ENCODE assay signal across 8 cellular contexts in genomic region chr14:85531594-85532391, GRCh38. TPM values are rescaled to one million over a fixed set of nuclear protein-coding genes. Genes with fewer than 3 reads are reported as not detected.
DNase-seq lines count a peak whose midpoint lies in the region; ATAC-seq and TF ChIP-seq lines count a peak whose summit lies in the region.

No MANE protein-coding gene starts in this region.

- no peaks in the 10 kb centered on the region for H3K4me1 ChIP-seq in naive thymus-derived CD4-positive, alpha-beta T cell (ENCODE audit: control insufficient read depth in 2 of 2, insufficient read depth in 2 of 2, low read length in 2 of 2)

- peak; percentile 7 for DNase-seq in HT1080 (ENCODE audit: low read depth)
- peak; percentile 75 for DNase-seq in fibroblast of the conjunctiva (ENCODE audit: low read depth)
- no peak for DNase-seq in naive thymus-derived CD4-positive, alpha-beta T cell
- DNase-seq in hepatic stellate cell (ENCODE audit: low spot score): no peak

- peak overlapping the region in 3 of 10 donors; percentile 29 to 60 (median 44) for H3K4me3 Mint-ChIP-seq in naive thymus-derived CD4-positive, alpha-beta T cell

- intact Hi-C loops in naive thymus-derived CD4-positive, alpha-beta T cell (cut with micrococcal nuclease): no loop called here

- H3K27ac Mint-ChIP-seq in naive thymus-derived CD4-positive, alpha-beta T cell: peak overlapping the region in 1 of 9 donors; percentile 68

- POLR2A ChIA-PET in naive thymus-derived CD4-positive, alpha-beta T cell (lab: Charles Lee): no interaction called here

- ATAC-seq in SK-N-SH treated with all-trans-retinoic acid at 6 μM for 48 hours: peak; percentile 47
- peak; percentile 48 for ATAC-seq in naive thymus-derived CD4-positive, alpha-beta T cell
- ATAC-seq in GM19395 (IDR thresholded peaks at IDR 0.05; ENCODE audit: unreplicated experiment): no peak
- ATAC-seq in GM21515 (IDR thresholded peaks at IDR 0.05; ENCODE audit: unreplicated experiment): no peak
- ATAC-seq in HG02885 (IDR thresholded peaks at IDR 0.05; ENCODE audit: poor library complexity, unreplicated experiment): no peak

- H3K4me3 ChIP-seq in naive thymus-derived CD4-positive, alpha-beta T cell (ENCODE audit: low read length): no peak overlapping the region

- H3K27me3 Mint-ChIP-seq in naive thymus-derived CD4-positive, alpha-beta T cell: peaks cover 62 to 85% (median 81%) of the 10 kb centered on the region in 5 donors

- CTCF ChIA-PET in naive thymus-derived CD4-positive, alpha-beta T cell (lab: Charles Lee): no interaction called here

- H3K36me3 Mint-ChIP-seq in naive thymus-derived CD4-positive, alpha-beta T cell: peaks cover 0 to 5% (median 0%) of the 10 kb centered on the region in 5 donors

- H3K9me3 ChIP-seq in naive thymus-derived CD4-positive, alpha-beta T cell (ENCODE audit: control insufficient read depth in 2 of 3, low read length in 3 of 3): no peaks in the 10 kb centered on the region

- H3K4me1 Mint-ChIP-seq in naive thymus-derived CD4-positive, alpha-beta T cell: peaks cover 0 to 21% (median 16%) of the 10 kb centered on the region in 7 donors

- no peaks in the 10 kb centered on the region for H3K36me3 ChIP-seq in naive thymus-derived CD4-positive, alpha-beta T cell (ENCODE audit: control insufficient read depth in 2 of 3, insufficient read depth in 3 of 3, low read length in 3 of 3)

- no peak overlapping the region for H3K27ac ChIP-seq in naive thymus-derived CD4-positive, alpha-beta T cell (ENCODE audit: low read depth, low read length)

- H3K27me3 ChIP-seq in naive thymus-derived CD4-positive, alpha-beta T cell (ENCODE audit: control insufficient read depth in 2 of 2, insufficient read depth in 2 of 2, low read length in 2 of 2): peaks cover 0 to 6% of the 10 kb centered on the region in 2 donors

- H3K9me3 Mint-ChIP-seq in naive thymus-derived CD4-positive, alpha-beta T cell: peaks cover 0 to 15% (median 4%) of the 10 kb centered on the region in 11 donors

TF ChIP-seq in SK-N-SH treated with all-trans-retinoic acid at 6 μM for 48 hours, 23 proteins besides CTCF, POLR2A, EP300 and RAD21:
- TF ChIP-seq CREB5 (CRISPR knock-in tag; IDR thresholded peaks at IDR 0.05; ENCODE audit: low read depth): no peak
- TF ChIP-seq PATZ1 (CRISPR knock-in tag; IDR thresholded peaks at IDR 0.05; ENCODE audit: borderline replicate concordance): no peak
- TF ChIP-seq POU6F1 (CRISPR knock-in tag; IDR thresholded peaks at IDR 0.05; ENCODE audit: borderline replicate concordance, low read depth): no peak
- TF ChIP-seq PPARA (CRISPR knock-in tag; IDR thresholded peaks at IDR 0.05; ENCODE audit: borderline replicate concordance): no peak
- TF ChIP-seq SNAI2 (CRISPR knock-in tag; IDR thresholded peaks at IDR 0.05): no peak
- no peak for TF ChIP-seq GLIS3 (CRISPR knock-in tag; IDR thresholded peaks at IDR 0.05)
- no peak for TF ChIP-seq ESRRG (CRISPR knock-in tag; IDR thresholded peaks at IDR 0.05)
- no peak for TF ChIP-seq ZC3H10 (CRISPR knock-in tag; IDR thresholded peaks at IDR 0.05)
- TF ChIP-seq ZFP3 (CRISPR knock-in tag; IDR thresholded peaks at IDR 0.05): no peak
- TF ChIP-seq ISL1 (CRISPR knock-in tag; IDR thresholded peaks at IDR 0.05): no peak
- TF ChIP-seq TSHZ2 (CRISPR knock-in tag; IDR thresholded peaks at IDR 0.05): no peak
- TF ChIP-seq ARNTL (CRISPR knock-in tag; IDR thresholded peaks at IDR 0.05; ENCODE audit: borderline replicate concordance, low read depth): no peak
- TF ChIP-seq ZFP30 (CRISPR knock-in tag; IDR thresholded peaks at IDR 0.05): no peak

RNA-seq across cellular contexts. Expression of gene FLRT2, which starts 1.8 kb away (rescaled TPM):
- total RNA-seq in HT1080 (2014; rRNA removed; shearing (Covaris generic)): 6.7 and 7.2 TPM in 2 replicates
- polyA plus RNA-seq in HT1080 (2015; cell fraction: cytosol; rRNA removed): 0.78 and 0.84 TPM in 2 replicates
- 8.0 and 9.4 TPM in 2 replicates for polyA plus RNA-seq in HT1080 (2015; cell fraction: nucleus; rRNA removed)
- not detected for total RNA-seq in naive thymus-derived CD4-positive, alpha-beta T cell
- not detected for polyA plus RNA-seq in naive thymus-derived CD4-positive, alpha-beta T cell

Comparison
In these comparisons a context has a peak if more than half of its experiments do, and no peak if none do; other contexts are left out.
1. DNase-seq: peak in HT1080 (single experiment) and fibroblast of the conjunctiva (single experiment); none in naive thymus-derived CD4-positive, alpha-beta T cell (0 of 9) and hepatic stellate cell (single experiment).
2. ATAC-seq: peak in SK-N-SH treated with all-trans-retinoic acid at 6 μM for 48 hours (single experiment) and naive thymus-derived CD4-positive, alpha-beta T cell (single experiment); none in GM19395 (single experiment), GM21515 (single experiment) and HG02885 (single experiment).